ENCODE assay signal across 28 cellular contexts in the genomic region with DNA sequence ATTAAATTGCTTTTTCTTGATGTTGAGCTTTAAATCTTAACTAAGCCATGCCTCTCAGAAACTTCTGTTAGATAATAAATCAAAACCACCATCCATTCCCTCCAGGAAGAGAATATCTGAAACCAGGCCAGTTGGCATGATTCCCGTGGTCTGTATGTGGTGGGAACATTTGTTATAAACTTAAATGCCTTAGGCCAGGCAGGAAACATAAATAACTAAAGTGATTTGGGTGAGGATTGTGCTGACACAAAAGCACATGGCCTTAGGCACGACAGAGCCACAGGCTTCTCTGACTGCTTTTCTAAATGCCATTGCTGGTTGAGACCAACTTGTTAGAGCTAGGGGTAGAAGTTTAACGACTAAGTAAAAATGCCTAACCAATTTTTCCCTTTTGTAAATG.
DNase-seq lines count a peak whose midpoint lies in the region; ATAC-seq and TF ChIP-seq lines count a peak whose summit lies in the region.
"Had no signal": no experiment of that assay in that cellular context is flagged by ENCODE, and none has a peak within 500 bp of the region (broad histone marks: within the 10 kb centered on the region; RNA-seq: fewer than 3 reads in every experiment).

No MANE protein-coding gene starts in this region.

- in situ Hi-C loops in Caki2 (cut with HindIII; ENCODE audit: low pct_unique_long_range_greater_than_20kb, low sequenced_read_pairs): no loop called here

- no peaks in the 10 kb centered on the region for H3K4me1 Mint-ChIP-seq in type B pancreatic cell (ENCODE audit: unreplicated experiment)
- H3K4me1 Mint-ChIP-seq: activated naive CD4-positive, alpha-beta T cell treated with anti-CD3 and anti-CD28 coated beads, Interleukin-2, amount 50 U/mL, for 24 hours; activated T-helper 17 cell treated with anti-CD3 and anti-CD28 coated beads, Interleukin-2, amount 50 U/mL, for 72 hours; central memory CD8-positive, alpha-beta T cell; memory B cell; naive B cell; stimulated activated memory B cell treated with anti-CD40 and anti-IgM and Interleukin-4, amounts not matched to agents 10 μg/mL and 1 μg/mL and 100 μg/mL, for 72 hours had no signal

- peaks cover 16% of the 10 kb centered on the region for H3K27me3 Mint-ChIP-seq in type B pancreatic cell
- H3K27me3 Mint-ChIP-seq: activated naive CD4-positive, alpha-beta T cell treated with anti-CD3 and anti-CD28 coated beads, Interleukin-2, amount 50 U/mL, for 24 hours; activated T-helper 17 cell treated with anti-CD3 and anti-CD28 coated beads, Interleukin-2, amount 50 U/mL, for 72 hours; central memory CD8-positive, alpha-beta T cell; memory B cell; naive B cell; stimulated activated memory B cell treated with anti-CD40 and anti-IgM and Interleukin-4, amounts not matched to agents 10 μg/mL and 1 μg/mL and 100 μg/mL, for 72 hours had no signal

- TF ChIP-seq CTCF in colonic mucosa (IDR thresholded peaks at IDR 0.05) (no peak), mucosa of descending colon (IDR thresholded peaks at IDR 0.05) (no peak), type B pancreatic cell (conservative IDR thresholded peaks at IDR 0.05) (no peak)

- no peaks in the 10 kb centered on the region for H3K4me1 ChIP-seq in colonic mucosa
- H3K4me1 ChIP-seq in mucosa of descending colon (ENCODE audit: low read depth): no peaks in the 10 kb centered on the region
- H3K4me1 ChIP-seq: BLaER1 treated with 17β-estradiol and CSF1 and Interleukin-3, amounts not matched to agents 10 nM and 100 nM; Caco-2; HAP-1; vagina had no signal

- H3K9me3 ChIP-seq in colonic mucosa (no peaks in the 10 kb centered on the region), mucosa of descending colon (no peaks in the 10 kb centered on the region)
- H3K9me3 ChIP-seq: Caco-2, HAP-1, vagina had no signal

- H3K36me3 Mint-ChIP-seq in type B pancreatic cell: no peaks in the 10 kb centered on the region
- H3K36me3 Mint-ChIP-seq: activated naive CD4-positive, alpha-beta T cell treated with anti-CD3 and anti-CD28 coated beads, Interleukin-2, amount 50 U/mL, for 24 hours; memory B cell; naive B cell; stimulated activated memory B cell treated with anti-CD40 and anti-IgM and Interleukin-4, amounts not matched to agents 10 μg/mL and 1 μg/mL and 100 μg/mL, for 72 hours had no signal

- ATAC-seq in mucosa of descending colon (peak; percentile 72), HG02884 (IDR thresholded peaks at IDR 0.05; ENCODE audit: unreplicated experiment) (no peak)
- ATAC-seq: activated T-helper 17 cell treated with anti-CD3 and anti-CD28 coated beads, Interleukin-2, amount 50 U/mL, for 72 hours; GM12878; stimulated activated memory B cell treated with anti-CD40 and anti-IgM and Interleukin-4, amounts not matched to agents 10 μg/mL and 1 μg/mL and 100 μg/mL, for 72 hours; WTC11 had no signal

- intact Hi-C loops in colonic mucosa (cut with DNase I): no loop called here
- intact Hi-C loops in mucosa of descending colon (cut with DNase I, micrococcal nuclease): no loop called here

- no peaks in the 10 kb centered on the region for H3K36me3 ChIP-seq in colonic mucosa
- H3K36me3 ChIP-seq in mucosa of descending colon (ENCODE audit: low read depth): no peaks in the 10 kb centered on the region
- H3K36me3 ChIP-seq: BLaER1 treated with 17β-estradiol and CSF1 and Interleukin-3, amounts not matched to agents 10 nM and 100 nM; HAP-1; vagina had no signal

- no peak overlapping the region for H3K9ac ChIP-seq in colonic mucosa (ENCODE audit: low read depth in 2 of 2, low read length in 2 of 2)
- H3K9ac ChIP-seq: BLaER1 treated with 17β-estradiol and CSF1 and Interleukin-3, amounts not matched to agents 10 nM and 100 nM had no signal

- H3K27ac Mint-ChIP-seq in type B pancreatic cell: no peak overlapping the region
- H3K27ac Mint-ChIP-seq: activated naive CD4-positive, alpha-beta T cell treated with anti-CD3 and anti-CD28 coated beads, Interleukin-2, amount 50 U/mL, for 24 hours; activated T-helper 17 cell treated with anti-CD3 and anti-CD28 coated beads, Interleukin-2, amount 50 U/mL, for 72 hours; memory B cell; naive B cell; stimulated activated memory B cell treated with anti-CD40 and anti-IgM and Interleukin-4, amounts not matched to agents 10 μg/mL and 1 μg/mL and 100 μg/mL, for 72 hours; WTC11 had no signal

- no peak overlapping the region for H3K4me3 Mint-ChIP-seq in type B pancreatic cell
- H3K4me3 Mint-ChIP-seq: activated naive CD4-positive, alpha-beta T cell treated with anti-CD3 and anti-CD28 coated beads, Interleukin-2, amount 50 U/mL, for 24 hours; activated T-helper 17 cell treated with anti-CD3 and anti-CD28 coated beads, Interleukin-2, amount 50 U/mL, for 72 hours; central memory CD8-positive, alpha-beta T cell; memory B cell; naive B cell; stimulated activated memory B cell treated with anti-CD40 and anti-IgM and Interleukin-4, amounts not matched to agents 10 μg/mL and 1 μg/mL and 100 μg/mL, for 72 hours; WTC11 had no signal

- no peaks in the 10 kb centered on the region for H3K27me3 ChIP-seq in colonic mucosa
- H3K27me3 ChIP-seq: BLaER1 treated with 17β-estradiol and CSF1 and Interleukin-3, amounts not matched to agents 10 nM and 100 nM; vagina had no signal

- no peak overlapping the region for H3K27ac ChIP-seq in colonic mucosa
- H3K27ac ChIP-seq: BLaER1 treated with 17β-estradiol and CSF1 and Interleukin-3, amounts not matched to agents 10 nM and 100 nM; vagina had no signal

- DNase-seq in Caki2 (ENCODE audit: low read depth) (peak; percentile 16), NCI-H446 treated with DMSO at 0.1 percent for 48 hours (lab: John Stamatoyannopoulos, UW) (peak; percentile 87), colonic mucosa (peak; percentile 55), mucosa of descending colon (peak in 2 of 3 donors; percentile 16 to 78), NCI-H2196 treated with DMSO at 0.1 percent for 48 hours (lab: John Stamatoyannopoulos, UW; ENCODE audit: unreplicated experiment) (no peak), globus pallidus (ENCODE audit: low spot score) (no peak), type B pancreatic cell (ENCODE audit: extremely low spot score, unreplicated experiment) (no peak)
- DNase-seq: activated CD4-positive, alpha-beta T cell treated with anti-CD3 and anti-CD28 coated beads, Interleukin-2, amount 50 U/mL, for 4 hours; activated CD8-positive, alpha-beta memory T cell treated with anti-CD3 and anti-CD28 coated beads, Interleukin-2, amount 50 U/mL, for 4 hours; anterior cingulate cortex; Caco-2; DMS79 treated with DMSO at 0.1 percent for 48 hours; IMR-90; naive B cell; NCI-H524; occipital lobe; stimulated activated CD4-positive, alpha-beta T cell treated with anti-CD3 and anti-CD28 coated beads, Interleukin-4, amount 100 ng/mL, for 1 hour had no signal

- H3K9me3 Mint-ChIP-seq in type B pancreatic cell: peaks cover under 1% of the 10 kb centered on the region

- no peak overlapping the region for H3K4me3 ChIP-seq in colonic mucosa
- no peak overlapping the region for H3K4me3 ChIP-seq in mucosa of descending colon
- H3K4me3 ChIP-seq: BLaER1 treated with 17β-estradiol and CSF1 and Interleukin-3, amounts not matched to agents 10 nM and 100 nM; GM12878; HAP-1; vagina had no signal

Comparison
In these comparisons a context has a peak if more than half of its experiments do, and no peak if none do; other contexts are left out.
1. DNase-seq: peak in Caki2 (single experiment), NCI-H446 treated with DMSO at 0.1 percent for 48 hours (single experiment), colonic mucosa (single experiment) and mucosa of descending colon (2 of 3); none in NCI-H2196 treated with DMSO at 0.1 percent for 48 hours (single experiment), globus pallidus (single experiment) and type B pancreatic cell (single experiment).